ENCODE assay signal across 1 cellular context in the genomic region with DNA sequence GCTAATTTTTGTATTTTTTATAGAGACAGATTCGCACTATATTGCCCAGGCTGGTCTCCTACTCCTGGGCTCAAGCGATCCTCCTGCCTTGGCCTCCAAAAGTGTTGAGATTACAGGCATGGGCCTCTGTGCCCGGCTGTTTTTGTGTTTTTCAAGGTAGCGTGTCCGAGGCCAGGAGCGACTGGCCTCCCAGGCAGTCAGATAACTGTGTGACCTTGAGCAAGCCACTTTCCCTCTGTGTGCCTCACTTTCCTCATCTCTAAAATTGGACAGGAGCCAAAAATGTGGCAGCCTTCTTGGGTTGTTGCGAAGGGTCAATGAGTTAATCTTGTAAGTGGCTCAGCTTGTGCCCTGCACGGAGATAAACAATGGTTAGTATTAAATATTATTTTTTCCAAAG.
TF ChIP-seq lines count a peak whose summit lies in the region.

No MANE protein-coding gene starts in this region.

TF ChIP-seq in HepG2, 621 proteins besides CTCF, POLR2A, EP300 and RAD21 (continued from another document and continues in another):
- no peak for TF ChIP-seq ZFP41 (CRISPR knock-in tag; IDR thresholded peaks at IDR 0.05; ENCODE audit: borderline replicate concordance)
- no peak for TF ChIP-seq PAWR (CRISPR knock-in tag; IDR thresholded peaks at IDR 0.05; ENCODE audit: borderline replicate concordance)
- TF ChIP-seq ZNF468 (CRISPR knock-in tag; IDR thresholded peaks at IDR 0.05), result no peak
- no peak for TF ChIP-seq RNF2 (conservative IDR thresholded peaks at IDR 0.05; ENCODE audit: low read depth)
- TF ChIP-seq, protein P1, sequence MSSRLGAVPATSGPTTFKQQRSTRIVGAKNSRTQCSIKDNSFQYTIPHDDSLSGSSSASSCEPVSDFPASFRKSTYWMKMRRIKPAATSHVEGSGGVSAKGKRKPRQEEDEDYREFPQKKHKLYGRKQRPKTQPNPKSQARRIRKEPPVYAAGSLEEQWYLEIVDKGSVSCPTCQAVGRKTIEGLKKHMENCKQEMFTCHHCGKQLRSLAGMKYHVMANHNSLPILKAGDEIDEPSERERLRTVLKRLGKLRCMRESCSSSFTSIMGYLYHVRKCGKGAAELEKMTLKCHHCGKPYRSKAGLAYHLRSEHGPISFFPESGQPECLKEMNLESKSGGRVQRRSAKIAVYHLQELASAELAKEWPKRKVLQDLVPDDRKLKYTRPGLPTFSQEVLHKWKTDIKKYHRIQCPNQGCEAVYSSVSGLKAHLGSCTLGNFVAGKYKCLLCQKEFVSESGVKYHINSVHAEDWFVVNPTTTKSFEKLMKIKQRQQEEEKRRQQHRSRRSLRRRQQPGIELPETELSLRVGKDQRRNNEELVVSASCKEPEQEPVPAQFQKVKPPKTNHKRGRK (CRISPR knock-in tag; IDR thresholded peaks at IDR 0.05), result no peak
- no peak for TF ChIP-seq NR3C1 (CRISPR knock-in tag; IDR thresholded peaks at IDR 0.05)
- TF ChIP-seq MAFG (CRISPR knock-in tag; IDR thresholded peaks at IDR 0.05), result no peak
- no peak for TF ChIP-seq PAX8 (CRISPR knock-in tag; IDR thresholded peaks at IDR 0.05; ENCODE audit: borderline replicate concordance)
- TF ChIP-seq, protein P2, sequence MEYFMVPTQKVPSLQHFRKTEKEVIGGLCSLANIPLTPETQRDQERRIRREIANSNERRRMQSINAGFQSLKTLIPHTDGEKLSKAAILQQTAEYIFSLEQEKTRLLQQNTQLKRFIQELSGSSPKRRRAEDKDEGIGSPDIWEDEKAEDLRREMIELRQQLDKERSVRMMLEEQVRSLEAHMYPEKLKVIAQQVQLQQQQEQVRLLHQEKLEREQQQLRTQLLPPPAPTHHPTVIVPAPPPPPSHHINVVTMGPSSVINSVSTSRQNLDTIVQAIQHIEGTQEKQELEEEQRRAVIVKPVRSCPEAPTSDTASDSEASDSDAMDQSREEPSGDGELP (IDR thresholded peaks at IDR 0.05; ENCODE audit: borderline replicate concordance, low read depth), result no peak
- TF ChIP-seq KDM4B (CRISPR knock-in tag; IDR thresholded peaks at IDR 0.05), result no peak
- TF ChIP-seq TEAD3 (CRISPR knock-in tag; optimal IDR thresholded peaks at IDR 0.05; ENCODE audit: borderline replicate concordance), result no peak
- TF ChIP-seq SALL2 (CRISPR knock-in tag; IDR thresholded peaks at IDR 0.05), result no peak
- no peak for TF ChIP-seq ATRX (CRISPR knock-in tag; IDR thresholded peaks at IDR 0.05; ENCODE audit: borderline replicate concordance)
- TF ChIP-seq ARID5B (CRISPR knock-in tag; IDR thresholded peaks at IDR 0.05), result no peak
- no peak for TF ChIP-seq MIXL1 (CRISPR knock-in tag; IDR thresholded peaks at IDR 0.05)
- no peak for TF ChIP-seq TGIF2 (CRISPR knock-in tag; IDR thresholded peaks at IDR 0.05)
- TF ChIP-seq U2AF1 (optimal IDR thresholded peaks at IDR 0.05; ENCODE audit: low read depth, low read length), result no peak
- TF ChIP-seq ZNF331 (CRISPR knock-in tag; IDR thresholded peaks at IDR 0.05), result 0 out of 2 replicates have a peak, but pooled peaks have one; percentile 3
- TF ChIP-seq ZC3H4 (CRISPR knock-in tag; IDR thresholded peaks at IDR 0.05; ENCODE audit: borderline replicate concordance), result 0 out of 2 replicates have a peak, but pooled peaks have one; percentile 32
- no peak; the same call in 1 of the 2 replicates for TF ChIP-seq HOXA3 (CRISPR knock-in tag; IDR thresholded peaks at IDR 0.05)
- peak; percentile 19; the same call in 1 of the 2 replicates for TF ChIP-seq NFKBIZ (CRISPR knock-in tag; IDR thresholded peaks at IDR 0.05)
- TF ChIP-seq GATA4 (IDR thresholded peaks at IDR 0.05; ENCODE audit: borderline replicate concordance, low read depth), result no peak; the same call in 1 of the 2 replicates
- TF ChIP-seq, protein P3, sequence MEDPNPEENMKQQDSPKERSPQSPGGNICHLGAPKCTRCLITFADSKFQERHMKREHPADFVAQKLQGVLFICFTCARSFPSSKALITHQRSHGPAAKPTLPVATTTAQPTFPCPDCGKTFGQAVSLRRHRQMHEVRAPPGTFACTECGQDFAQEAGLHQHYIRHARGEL (CRISPR knock-in tag; IDR thresholded peaks at IDR 0.05), result no peak
- TF ChIP-seq ZNF644 (CRISPR knock-in tag; IDR thresholded peaks at IDR 0.05; ENCODE audit: low read depth), result 0 out of 2 replicates have a peak, but pooled peaks have one; percentile 5
- no peak for TF ChIP-seq HES4 (CRISPR knock-in tag; IDR thresholded peaks at IDR 0.05; ENCODE audit: borderline replicate concordance)
- TF ChIP-seq FOXC1 (CRISPR knock-in tag; IDR thresholded peaks at IDR 0.05; ENCODE audit: borderline replicate concordance), result no peak
- no peak for TF ChIP-seq SP5 (CRISPR knock-in tag; IDR thresholded peaks at IDR 0.05; ENCODE audit: borderline replicate concordance, low read depth)
- TF ChIP-seq ZNF142 (CRISPR knock-in tag; IDR thresholded peaks at IDR 0.05), result no peak
- TF ChIP-seq ZNF891 (CRISPR knock-in tag; IDR thresholded peaks at IDR 0.05), result peak; percentile 63; the same call in 1 of the 2 replicates
- TF ChIP-seq ISL2 (CRISPR knock-in tag; IDR thresholded peaks at IDR 0.05), result no peak
- no peak for TF ChIP-seq ZNF724P (CRISPR knock-in tag; IDR thresholded peaks at IDR 0.05; ENCODE audit: borderline replicate concordance)
- TF ChIP-seq, protein P4, sequence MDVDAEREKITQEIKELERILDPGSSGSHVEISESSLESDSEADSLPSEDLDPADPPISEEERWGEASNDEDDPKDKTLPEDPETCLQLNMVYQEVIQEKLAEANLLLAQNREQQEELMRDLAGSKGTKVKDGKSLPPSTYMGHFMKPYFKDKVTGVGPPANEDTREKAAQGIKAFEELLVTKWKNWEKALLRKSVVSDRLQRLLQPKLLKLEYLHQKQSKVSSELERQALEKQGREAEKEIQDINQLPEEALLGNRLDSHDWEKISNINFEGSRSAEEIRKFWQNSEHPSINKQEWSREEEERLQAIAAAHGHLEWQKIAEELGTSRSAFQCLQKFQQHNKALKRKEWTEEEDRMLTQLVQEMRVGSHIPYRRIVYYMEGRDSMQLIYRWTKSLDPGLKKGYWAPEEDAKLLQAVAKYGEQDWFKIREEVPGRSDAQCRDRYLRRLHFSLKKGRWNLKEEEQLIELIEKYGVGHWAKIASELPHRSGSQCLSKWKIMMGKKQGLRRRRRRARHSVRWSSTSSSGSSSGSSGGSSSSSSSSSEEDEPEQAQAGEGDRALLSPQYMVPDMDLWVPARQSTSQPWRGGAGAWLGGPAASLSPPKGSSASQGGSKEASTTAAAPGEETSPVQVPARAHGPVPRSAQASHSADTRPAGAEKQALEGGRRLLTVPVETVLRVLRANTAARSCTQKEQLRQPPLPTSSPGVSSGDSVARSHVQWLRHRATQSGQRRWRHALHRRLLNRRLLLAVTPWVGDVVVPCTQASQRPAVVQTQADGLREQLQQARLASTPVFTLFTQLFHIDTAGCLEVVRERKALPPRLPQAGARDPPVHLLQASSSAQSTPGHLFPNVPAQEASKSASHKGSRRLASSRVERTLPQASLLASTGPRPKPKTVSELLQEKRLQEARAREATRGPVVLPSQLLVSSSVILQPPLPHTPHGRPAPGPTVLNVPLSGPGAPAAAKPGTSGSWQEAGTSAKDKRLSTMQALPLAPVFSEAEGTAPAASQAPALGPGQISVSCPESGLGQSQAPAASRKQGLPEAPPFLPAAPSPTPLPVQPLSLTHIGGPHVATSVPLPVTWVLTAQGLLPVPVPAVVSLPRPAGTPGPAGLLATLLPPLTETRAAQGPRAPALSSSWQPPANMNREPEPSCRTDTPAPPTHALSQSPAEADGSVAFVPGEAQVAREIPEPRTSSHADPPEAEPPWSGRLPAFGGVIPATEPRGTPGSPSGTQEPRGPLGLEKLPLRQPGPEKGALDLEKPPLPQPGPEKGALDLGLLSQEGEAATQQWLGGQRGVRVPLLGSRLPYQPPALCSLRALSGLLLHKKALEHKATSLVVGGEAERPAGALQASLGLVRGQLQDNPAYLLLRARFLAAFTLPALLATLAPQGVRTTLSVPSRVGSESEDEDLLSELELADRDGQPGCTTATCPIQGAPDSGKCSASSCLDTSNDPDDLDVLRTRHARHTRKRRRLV (CRISPR knock-in tag; IDR thresholded peaks at IDR 0.05), result no peak
- TF ChIP-seq MEF2D (CRISPR knock-in tag; IDR thresholded peaks at IDR 0.05), result no peak
- TF ChIP-seq ZNF441 (CRISPR knock-in tag; IDR thresholded peaks at IDR 0.05; ENCODE audit: borderline replicate concordance), result no peak
- TF ChIP-seq FOXK2 (IDR thresholded peaks at IDR 0.05), result no peak
- TF ChIP-seq ZFP82 (CRISPR knock-in tag; IDR thresholded peaks at IDR 0.05; ENCODE audit: borderline replicate concordance), result no peak
- TF ChIP-seq NR2F1 (CRISPR knock-in tag; IDR thresholded peaks at IDR 0.05), result no peak
- TF ChIP-seq ZKSCAN5 (CRISPR knock-in tag; IDR thresholded peaks at IDR 0.05), result no peak
- no peak for TF ChIP-seq PRPF4 (IDR thresholded peaks at IDR 0.05; ENCODE audit: low read depth, low read length, poor library complexity, severe bottlenecking)
- TF ChIP-seq, protein P5, sequence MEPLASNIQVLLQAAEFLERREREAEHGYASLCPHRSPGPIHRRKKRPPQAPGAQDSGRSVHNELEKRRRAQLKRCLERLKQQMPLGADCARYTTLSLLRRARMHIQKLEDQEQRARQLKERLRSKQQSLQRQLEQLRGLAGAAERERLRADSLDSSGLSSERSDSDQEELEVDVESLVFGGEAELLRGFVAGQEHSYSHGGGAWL (CRISPR knock-in tag; IDR thresholded peaks at IDR 0.05), result no peak
- TF ChIP-seq, protein P6, sequence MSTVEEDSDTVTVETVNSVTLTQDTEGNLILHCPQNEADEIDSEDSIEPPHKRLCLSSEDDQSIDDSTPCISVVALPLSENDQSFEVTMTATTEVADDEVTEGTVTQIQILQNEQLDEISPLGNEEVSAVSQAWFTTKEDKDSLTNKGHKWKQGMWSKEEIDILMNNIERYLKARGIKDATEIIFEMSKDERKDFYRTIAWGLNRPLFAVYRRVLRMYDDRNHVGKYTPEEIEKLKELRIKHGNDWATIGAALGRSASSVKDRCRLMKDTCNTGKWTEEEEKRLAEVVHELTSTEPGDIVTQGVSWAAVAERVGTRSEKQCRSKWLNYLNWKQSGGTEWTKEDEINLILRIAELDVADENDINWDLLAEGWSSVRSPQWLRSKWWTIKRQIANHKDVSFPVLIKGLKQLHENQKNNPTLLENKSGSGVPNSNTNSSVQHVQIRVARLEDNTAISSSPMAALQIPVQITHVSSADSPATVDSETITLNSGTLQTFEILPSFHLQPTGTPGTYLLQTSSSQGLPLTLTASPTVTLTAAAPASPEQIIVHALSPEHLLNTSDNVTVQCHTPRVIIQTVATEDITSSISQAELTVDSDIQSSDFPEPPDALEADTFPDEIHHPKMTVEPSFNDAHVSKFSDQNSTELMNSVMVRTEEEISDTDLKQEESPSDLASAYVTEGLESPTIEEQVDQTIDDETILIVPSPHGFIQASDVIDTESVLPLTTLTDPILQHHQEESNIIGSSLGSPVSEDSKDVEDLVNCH (CRISPR knock-in tag; IDR thresholded peaks at IDR 0.05), result no peak
